1 cellular context compared by ENCODE assay signal in the genomic region with DNA sequence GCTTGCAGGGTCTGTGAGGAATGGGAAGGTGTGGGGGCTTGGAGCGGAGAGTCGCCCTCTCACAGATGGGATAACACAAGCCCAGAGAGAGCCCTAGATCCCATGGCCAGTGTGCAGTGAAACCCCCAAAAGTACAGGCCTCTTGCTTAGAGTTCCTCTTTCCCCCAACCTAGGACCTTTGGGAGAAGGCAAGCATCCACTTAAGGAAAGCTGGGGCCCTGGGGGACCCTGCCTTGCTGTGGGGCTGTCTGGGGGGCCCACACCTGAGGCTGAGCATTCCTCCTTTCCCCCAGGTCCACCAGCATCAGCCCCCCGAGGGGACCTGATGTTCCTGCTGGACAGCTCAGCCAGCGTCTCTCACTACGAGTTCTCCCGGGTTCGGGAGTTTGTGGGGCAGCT.
TF ChIP-seq lines count a peak whose summit lies in the region.

No MANE protein-coding gene starts in this region.

TF ChIP-seq in SK-N-SH, 30 proteins besides CTCF, POLR2A, EP300 and RAD21 (continued from another document):
- TF ChIP-seq, protein P1, sequence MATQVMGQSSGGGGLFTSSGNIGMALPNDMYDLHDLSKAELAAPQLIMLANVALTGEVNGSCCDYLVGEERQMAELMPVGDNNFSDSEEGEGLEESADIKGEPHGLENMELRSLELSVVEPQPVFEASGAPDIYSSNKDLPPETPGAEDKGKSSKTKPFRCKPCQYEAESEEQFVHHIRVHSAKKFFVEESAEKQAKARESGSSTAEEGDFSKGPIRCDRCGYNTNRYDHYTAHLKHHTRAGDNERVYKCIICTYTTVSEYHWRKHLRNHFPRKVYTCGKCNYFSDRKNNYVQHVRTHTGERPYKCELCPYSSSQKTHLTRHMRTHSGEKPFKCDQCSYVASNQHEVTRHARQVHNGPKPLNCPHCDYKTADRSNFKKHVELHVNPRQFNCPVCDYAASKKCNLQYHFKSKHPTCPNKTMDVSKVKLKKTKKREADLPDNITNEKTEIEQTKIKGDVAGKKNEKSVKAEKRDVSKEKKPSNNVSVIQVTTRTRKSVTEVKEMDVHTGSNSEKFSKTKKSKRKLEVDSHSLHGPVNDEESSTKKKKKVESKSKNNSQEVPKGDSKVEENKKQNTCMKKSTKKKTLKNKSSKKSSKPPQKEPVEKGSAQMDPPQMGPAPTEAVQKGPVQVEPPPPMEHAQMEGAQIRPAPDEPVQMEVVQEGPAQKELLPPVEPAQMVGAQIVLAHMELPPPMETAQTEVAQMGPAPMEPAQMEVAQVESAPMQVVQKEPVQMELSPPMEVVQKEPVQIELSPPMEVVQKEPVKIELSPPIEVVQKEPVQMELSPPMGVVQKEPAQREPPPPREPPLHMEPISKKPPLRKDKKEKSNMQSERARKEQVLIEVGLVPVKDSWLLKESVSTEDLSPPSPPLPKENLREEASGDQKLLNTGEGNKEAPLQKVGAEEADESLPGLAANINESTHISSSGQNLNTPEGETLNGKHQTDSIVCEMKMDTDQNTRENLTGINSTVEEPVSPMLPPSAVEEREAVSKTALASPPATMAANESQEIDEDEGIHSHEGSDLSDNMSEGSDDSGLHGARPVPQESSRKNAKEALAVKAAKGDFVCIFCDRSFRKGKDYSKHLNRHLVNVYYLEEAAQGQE (IDR thresholded peaks at IDR 0.05; ENCODE audit: low read depth, low read length) = no peak
- no peak for TF ChIP-seq NFIC (IDR thresholded peaks at IDR 0.05; ENCODE audit: borderline replicate concordance)
- no peak for TF ChIP-seq MAX (IDR thresholded peaks at IDR 0.05; ENCODE audit: low read depth)
- no peak for TF ChIP-seq ELF1 (IDR thresholded peaks at IDR 0.05)
- no peak for TF ChIP-seq POLR2AphosphoS5 (IDR thresholded peaks at IDR 0.05; ENCODE audit: low read depth, low read length)
